ENCODE assay signal across 10 cellular contexts in the genomic region with DNA sequence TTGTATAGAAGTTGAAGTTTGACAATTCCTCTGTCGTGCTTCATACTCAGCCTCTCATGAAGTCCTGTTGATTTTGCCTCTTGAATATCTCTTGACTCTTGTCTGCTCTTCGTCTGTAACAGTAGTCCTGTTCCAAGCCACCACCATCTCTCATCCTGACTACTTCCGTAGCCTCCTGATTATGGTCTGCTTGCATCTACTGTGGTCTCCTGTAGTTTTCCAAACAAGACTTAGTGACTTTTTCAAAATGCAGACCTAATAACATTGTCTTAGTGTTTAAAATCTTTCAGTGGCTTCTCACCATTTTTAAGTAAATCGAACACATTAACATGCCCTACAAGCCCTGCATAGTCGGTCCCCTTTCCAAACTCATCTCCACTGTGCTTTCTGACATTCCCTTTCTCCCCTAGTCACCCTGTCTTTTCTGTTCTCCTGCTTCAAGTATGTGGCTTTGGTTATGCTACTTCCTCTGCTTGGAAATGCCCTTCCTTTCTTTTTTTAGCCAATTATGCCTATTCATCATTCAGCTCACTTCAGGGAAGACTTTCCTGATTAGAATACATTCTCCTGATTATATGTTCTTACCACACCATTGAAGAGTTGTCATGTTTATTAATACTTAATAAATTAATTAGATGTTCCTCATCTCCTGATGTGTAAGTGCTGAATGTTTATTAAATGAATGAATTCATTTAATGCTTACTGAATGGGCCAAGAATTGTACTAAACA. TPM values are rescaled to one million over a fixed set of nuclear protein-coding genes. Genes with fewer than 3 reads are reported as not detected.
DNase-seq lines count a peak whose midpoint lies in the region; ATAC-seq, FAIRE-seq and TF ChIP-seq lines count a peak whose summit lies in the region.
"Had no signal": no experiment of that assay in that cellular context is flagged by ENCODE, and none has a peak within 500 bp of the region (broad histone marks: within the 10 kb centered on the region; RNA-seq: fewer than 3 reads in every experiment).

No MANE protein-coding gene starts in this region.

- H3K4me3 ChIP-seq in SK-N-MC (peak overlapping the region; percentile 81), fibroblast of villous mesenchyme (ENCODE audit: low read depth, low read length) (peak overlapping the region; percentile 93), skeletal muscle satellite cell (ENCODE audit: low read length) (peak overlapping the region; percentile 93)

- peak overlapping the region; percentile 44; the same call in 1 of the 2 replicates for H3K27ac ChIP-seq in SK-N-MC

- H3K27ac Mint-ChIP-seq in T-helper 1 cell treated with Interleukin-12 subunit alpha and Interleukin-12 subunit beta and Interleukin-4 antibody, amounts not matched to agents 30 μg/mL and 1 μg/mL, for 36 hours = peak overlapping the region; percentile 37

- peaks cover 19% of the 10 kb centered on the region for H3K4me1 ChIP-seq in skeletal muscle satellite cell (ENCODE audit: control insufficient read depth, insufficient read depth, low read length)

- H3K9me3 ChIP-seq in SK-N-MC (ENCODE audit: low read depth, low read length) (no peaks in the 10 kb centered on the region), skeletal muscle satellite cell (replicated peaks; ENCODE audit: low read length) (no peaks in the 10 kb centered on the region)
- H3K9me3 ChIP-seq: tibial artery had no signal

- H3K4me3 Mint-ChIP-seq in T-helper 1 cell treated with Interleukin-12 subunit alpha and Interleukin-12 subunit beta and Interleukin-4 antibody, amounts not matched to agents 30 μg/mL and 1 μg/mL, for 36 hours = peak overlapping the region; percentile 75

- DNase-seq in T-helper 1 cell (no peak), SK-N-MC (ENCODE audit: low read depth, low spot score) (no peak), fibroblast of villous mesenchyme (ENCODE audit: low read depth) (peak; percentile 17), RCC 7860 (ENCODE audit: low spot score) (no peak), Right ventricle myocardium inferior (ENCODE audit: missing footprints) (no peak)
- no peak for DNase-seq in activated effector memory CD4-positive, alpha-beta T cell treated with Interleukin-2 at 50 U/mL for 16 hours
- DNase-seq: COR-L47, tibial artery had no signal

- peaks cover 22% of the 10 kb centered on the region for H3K4me1 Mint-ChIP-seq in T-helper 1 cell treated with Interleukin-12 subunit alpha and Interleukin-12 subunit beta and Interleukin-4 antibody, amounts not matched to agents 30 μg/mL and 1 μg/mL, for 36 hours (ENCODE audit: low read depth)

- FAIRE-seq in RCC 7860 (lab: Jason Lieb, UNC) = no peak

- no peaks in the 10 kb centered on the region for H3K9me3 Mint-ChIP-seq in T-helper 1 cell treated with Interleukin-12 subunit alpha and Interleukin-12 subunit beta and Interleukin-4 antibody, amounts not matched to agents 30 μg/mL and 1 μg/mL, for 36 hours

- TF ChIP-seq CTCF in fibroblast of villous mesenchyme (IDR thresholded peaks at IDR 0.05; ENCODE audit: insufficient read depth, low read depth, low read length) = no peak

- peak overlapping the region; percentile 82 for H3K4me2 ChIP-seq in skeletal muscle satellite cell (ENCODE audit: low read length)

- H3K36me3 ChIP-seq in SK-N-MC (ENCODE audit: insufficient read depth, low read length) = no peaks in the 10 kb centered on the region
- no peaks in the 10 kb centered on the region for H3K36me3 ChIP-seq in skeletal muscle satellite cell (ENCODE audit: insufficient read depth, low read length)
- H3K36me3 ChIP-seq: tibial artery had no signal

- intact Hi-C loops in Right ventricle myocardium inferior (cut with DNase I) = no loop called here

- ATAC-seq in Right ventricle myocardium inferior = no peak

- H3K27me3 Mint-ChIP-seq in T-helper 1 cell treated with Interleukin-12 subunit alpha and Interleukin-12 subunit beta and Interleukin-4 antibody, amounts not matched to agents 30 μg/mL and 1 μg/mL, for 36 hours (ENCODE audit: low read depth) = no peaks in the 10 kb centered on the region

- H3K9ac ChIP-seq in SK-N-MC (ENCODE audit: insufficient read length) (peak overlapping the region; percentile 92), skeletal muscle satellite cell (ENCODE audit: low read depth, low read length) (peak overlapping the region; percentile 97)

- H3K36me3 Mint-ChIP-seq in T-helper 1 cell treated with Interleukin-12 subunit alpha and Interleukin-12 subunit beta and Interleukin-4 antibody, amounts not matched to agents 30 μg/mL and 1 μg/mL, for 36 hours (ENCODE audit: low read depth) = peaks cover 8% of the 10 kb centered on the region

- H3K27me3 ChIP-seq in skeletal muscle satellite cell (ENCODE audit: control insufficient read depth, insufficient read depth, low read length) = no peaks in the 10 kb centered on the region
- H3K27me3 ChIP-seq: tibial artery had no signal

RNA-seq across cellular contexts. Expression of a gene that starts 2.0 kb away (rescaled TPM):
- total RNA-seq in fibroblast of villous mesenchyme = 58.6 and 76.0 TPM in 2 replicates
- total RNA-seq in skeletal muscle satellite cell (2012; rRNA removed) = 30.4 and 34.0 TPM in 2 replicates
- 30.5 TPM for total RNA-seq in Right ventricle myocardium inferior

RNA-seq across cellular contexts. Expression of a gene that starts 2.1 kb away (rescaled TPM):
- total RNA-seq in fibroblast of villous mesenchyme (0.64 and 1.7 TPM in 2 replicates), Right ventricle myocardium inferior (0.81 TPM)
- 0.66 and 1.5 TPM in 2 replicates for total RNA-seq in skeletal muscle satellite cell (2012; rRNA removed)
